In the genomic region with DNA sequence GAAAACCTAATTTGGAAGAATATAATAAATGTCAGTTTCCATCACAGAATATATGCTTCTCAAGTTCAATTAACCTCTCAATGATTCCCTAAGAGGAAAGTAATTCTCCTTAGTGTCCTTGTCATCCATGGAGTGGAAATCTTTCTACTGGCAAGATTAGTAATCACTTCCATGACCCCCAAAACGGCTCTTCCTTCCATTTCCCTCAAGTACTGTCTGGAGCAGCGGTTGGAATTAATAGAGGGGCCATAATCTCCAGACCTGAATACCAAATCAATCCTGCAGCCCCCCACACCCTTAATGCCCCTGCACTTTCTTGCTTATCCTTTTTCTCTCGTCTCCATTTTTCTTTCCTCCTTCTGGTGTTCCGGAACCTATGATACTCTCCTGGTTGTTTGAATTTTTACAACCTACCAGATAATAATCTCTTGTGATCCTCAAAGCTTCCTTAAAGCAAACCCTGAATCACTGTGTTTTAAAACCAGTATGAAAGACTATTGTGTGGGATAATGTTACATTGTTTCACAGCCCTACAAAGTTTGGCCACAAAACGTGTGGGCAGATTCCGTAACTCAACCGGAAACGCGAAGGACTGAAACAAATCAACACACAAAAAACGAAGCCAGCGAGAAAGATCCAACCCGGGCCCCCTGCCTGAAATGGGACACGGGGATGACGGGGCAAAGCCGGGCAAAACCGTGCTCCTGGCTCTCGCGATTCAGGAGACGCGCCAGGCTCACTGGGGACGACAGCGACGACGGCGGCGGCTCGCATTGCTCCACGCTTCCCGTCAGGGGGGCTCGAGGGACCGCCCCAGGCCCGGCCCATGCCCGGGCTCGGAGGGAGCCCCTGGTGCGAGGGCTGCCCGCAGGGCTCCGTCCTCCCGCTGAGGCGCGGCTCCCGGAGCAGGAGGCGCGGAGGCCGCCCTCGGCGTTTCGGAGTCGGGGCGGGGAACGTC, we compare ENCODE assay signal across 8 cellular contexts. TPM values are rescaled to one million over a fixed set of nuclear protein-coding genes. Genes with fewer than 3 reads are reported as not detected.
DNase-seq lines count a peak whose midpoint lies in the region; ATAC-seq lines count a peak whose summit lies in the region.
"Not testable (repeated sequence)": the region's sequence is repeated elsewhere in the genome, so short reads cannot be mapped to it uniquely, and the experiment has no call there.

No MANE protein-coding gene starts in this region.

- H3K36me3 Mint-ChIP-seq in IgD-negative memory B cell; T-helper 2 cell treated with Interferon-gamma antibody and Interleukin-4, amounts not matched to agents 5 μg/mL and 100 μg/mL, for 36 hours (ENCODE audit: low read depth): not testable (repeated sequence)

- intact Hi-C loops in Right ventricle myocardium superior (cut with DNase I), result not testable (repeated sequence)

- not testable (repeated sequence) for H3K27me3 Mint-ChIP-seq in IgD-negative memory B cell; stimulated activated naive CD8-positive, alpha-beta T cell treated with anti-CD3 and anti-CD28 coated beads, Interleukin-15, amount 100 ng/mL, for 72 hours
- H3K27me3 Mint-ChIP-seq in T-helper 2 cell treated with Interferon-gamma antibody and Interleukin-4, amounts not matched to agents 5 μg/mL and 100 μg/mL, for 36 hours (ENCODE audit: low read depth), result peaks cover 26% of the 10 kb centered on the region

- DNase-seq in ELF-1 (ENCODE audit: low read depth, low spot score) (peak; percentile 90), GOT3 (lab: John Stamatoyannopoulos, UW) (peak; percentile 11), amniotic epithelial cell (ENCODE audit: low read depth) (peak; percentile 38), Right ventricle myocardium superior (peak; percentile 84)
- DNase-seq in T-helper 2 cell treated with Interferon-gamma antibody and Interleukin-4, amounts not matched to agents 5 μg/mL and 100 μg/mL, for 36 hours (ENCODE audit: low spot score), result peak; percentile 31
- DNase-seq in stimulated activated naive CD8-positive, alpha-beta T cell treated with anti-CD3 and anti-CD28 coated beads, Interleukin-15, amount 100 ng/mL, for 72 hours, result peak; percentile 48 to 50

- ATAC-seq in Right ventricle myocardium superior (ENCODE audit: poor library complexity), result peak; percentile 74
- peak; percentile 81 for ATAC-seq in stimulated activated naive CD8-positive, alpha-beta T cell treated with anti-CD3 and anti-CD28 coated beads, Interleukin-15, amount 100 ng/mL, for 72 hours

- not testable (repeated sequence) for H3K9me3 Mint-ChIP-seq in IgD-negative memory B cell; T-helper 2 cell treated with Interferon-gamma antibody and Interleukin-4, amounts not matched to agents 5 μg/mL and 100 μg/mL, for 36 hours; stimulated activated naive CD8-positive, alpha-beta T cell treated with anti-CD3 and anti-CD28 coated beads, Interleukin-15, amount 100 ng/mL, for 72 hours

- H3K4me3 Mint-ChIP-seq in IgD-negative memory B cell, result peak overlapping the region; percentile 89 to 96 (median 91)
- peak overlapping the region; percentile 82 for H3K4me3 Mint-ChIP-seq in T-helper 2 cell treated with Interferon-gamma antibody and Interleukin-4, amounts not matched to agents 5 μg/mL and 100 μg/mL, for 36 hours
- H3K4me3 Mint-ChIP-seq in stimulated activated naive CD8-positive, alpha-beta T cell treated with anti-CD3 and anti-CD28 coated beads, Interleukin-15, amount 100 ng/mL, for 72 hours, result peak overlapping the region; percentile 83 to 91

- peak overlapping the region; percentile 74 to 95 (median 80) for H3K27ac Mint-ChIP-seq in IgD-negative memory B cell
- H3K27ac Mint-ChIP-seq in T-helper 2 cell treated with Interferon-gamma antibody and Interleukin-4, amounts not matched to agents 5 μg/mL and 100 μg/mL, for 36 hours, result peak overlapping the region; percentile 76
- peak overlapping the region; percentile 68 to 93 for H3K27ac Mint-ChIP-seq in stimulated activated naive CD8-positive, alpha-beta T cell treated with anti-CD3 and anti-CD28 coated beads, Interleukin-15, amount 100 ng/mL, for 72 hours

- H3K36me3 ChIP-seq in neuron (ENCODE audit: insufficient read depth, low read length), result not testable (repeated sequence)

- not testable (repeated sequence) for H3K27me3 ChIP-seq in neuron (ENCODE audit: insufficient read depth, low read length)

- peak overlapping the region; percentile 51 for H3K4me3 ChIP-seq in neuron (ENCODE audit: low read length)

- H2AFZ ChIP-seq in neuron (ENCODE audit: low read depth, low read length), result peak overlapping the region; percentile 76

- H3K4me1 Mint-ChIP-seq in IgD-negative memory B cell, result peaks cover 12 to 18% (median 13%) of the 10 kb centered on the region in 3 donors
- H3K4me1 Mint-ChIP-seq in T-helper 2 cell treated with Interferon-gamma antibody and Interleukin-4, amounts not matched to agents 5 μg/mL and 100 μg/mL, for 36 hours (ENCODE audit: low read depth), result peaks cover 14% of the 10 kb centered on the region
- peaks cover 22% of the 10 kb centered on the region for H3K4me1 Mint-ChIP-seq in stimulated activated naive CD8-positive, alpha-beta T cell treated with anti-CD3 and anti-CD28 coated beads, Interleukin-15, amount 100 ng/mL, for 72 hours

- H3K9me3 ChIP-seq in neuron (ENCODE audit: low read length), result not testable (repeated sequence)

- H3K4me1 ChIP-seq in neuron (ENCODE audit: insufficient read depth, low read length), result not testable (repeated sequence)

RNA-seq across cellular contexts. Expression of gene FANK1, which starts 1.0 kb away (rescaled TPM):
- polyA plus RNA-seq in IgD-negative memory B cell, result not detected
- total RNA-seq in Right ventricle myocardium superior, result 0.51 TPM

RNA-seq across cellular contexts. Expression of gene DHX32, which starts 14.3 kb away (rescaled TPM):
- polyA plus RNA-seq in IgD-negative memory B cell, result 6.8 TPM
- total RNA-seq in Right ventricle myocardium superior, result 45.2 TPM

Comparison
In these comparisons a context has a peak if more than half of its experiments do, and no peak if none do; other contexts are left out.
1. Peak in every context shown above with its lines: DNase-seq, ATAC-seq and H3K4me3 ChIP-seq.
2. DNase-seq: peak in every context shown above with its lines; median percentile 90 in ELF-1; 84 in Right ventricle myocardium superior; 49 in stimulated activated naive CD8-positive, alpha-beta T cell treated with anti-CD3 and anti-CD28 coated beads, Interleukin-15, amount 100 ng/mL, for 72 hours; 38 in amniotic epithelial cell; 31 in T-helper 2 cell treated with Interferon-gamma antibody and Interleukin-4, amounts not matched to agents 5 μg/mL and 100 μg/mL, for 36 hours; 11 in GOT3.